In genomic region chr2:12787891-12788783, GRCh38 we compare ENCODE assay signal across 14 cellular contexts.
DNase-seq lines count a peak whose midpoint lies in the region; ATAC-seq and TF ChIP-seq lines count a peak whose summit lies in the region.
"Had no signal": no experiment of that assay in that cellular context is flagged by ENCODE, and none has a peak within 500 bp of the region (broad histone marks: within the 10 kb centered on the region; RNA-seq: fewer than 3 reads in every experiment).

No MANE protein-coding gene starts in this region.

- H3K36me3 ChIP-seq in right lobe of liver, result no peaks in the 10 kb centered on the region
- H3K36me3 ChIP-seq in testis (ENCODE audit: low read depth, missing control alignments), result no peaks in the 10 kb centered on the region
- no peaks in the 10 kb centered on the region for H3K36me3 ChIP-seq in effector memory CD4-positive, alpha-beta T cell (ENCODE audit: control insufficient read depth, insufficient read depth, low read length)
- H3K36me3 ChIP-seq: tibial artery had no signal

- peak; percentile 39 to 89 (median 70) for ATAC-seq in right lobe of liver
- ATAC-seq: activated CD4-positive, alpha-beta T cell treated with anti-CD3 and anti-CD28 coated beads for 36 hours; foreskin keratinocyte had no signal

- TF ChIP-seq CTCF in right lobe of liver (IDR thresholded peaks at IDR 0.05) (no peak), testis (IDR thresholded peaks at IDR 0.05) (no peak)

- intact Hi-C loops in right lobe of liver (cut with DNase I), result no loop called here
- intact Hi-C loops in testis (cut with DNase I; ENCODE audit: low total_unique reads), result no loop called here

- H3K4me3 ChIP-seq in right lobe of liver, result no peak overlapping the region
- no peak overlapping the region for H3K4me3 ChIP-seq in testis
- no peak overlapping the region for H3K4me3 ChIP-seq in effector memory CD4-positive, alpha-beta T cell (ENCODE audit: insufficient read depth, low read depth, low read length, poor library complexity, severe bottlenecking)
- H3K4me3 ChIP-seq: tibial artery had no signal

- H3K27me3 ChIP-seq in right lobe of liver, result no peaks in the 10 kb centered on the region
- no peaks in the 10 kb centered on the region for H3K27me3 ChIP-seq in testis
- no peaks in the 10 kb centered on the region for H3K27me3 ChIP-seq in effector memory CD4-positive, alpha-beta T cell (replicated peaks; ENCODE audit: control insufficient read depth, insufficient read depth, low read length, poor library complexity, severe bottlenecking)
- H3K27me3 ChIP-seq: foreskin keratinocyte, tibial artery had no signal

- H3K9me3 ChIP-seq in right lobe of liver (no peaks in the 10 kb centered on the region), testis (no peaks in the 10 kb centered on the region)
- H3K9me3 ChIP-seq in effector memory CD4-positive, alpha-beta T cell (ENCODE audit: control insufficient read depth, low read length), result no peaks in the 10 kb centered on the region
- H3K9me3 ChIP-seq: tibial artery had no signal

- peak overlapping the region in 1 of 3 donors; percentile 9 for H3K27ac ChIP-seq in right lobe of liver
- H3K27ac ChIP-seq in testis, result peak overlapping the region; percentile 55 to 79
- H3K27ac ChIP-seq in effector memory CD4-positive, alpha-beta T cell (ENCODE audit: insufficient read depth, low read length, poor library complexity, severe bottlenecking), result no peak overlapping the region
- H3K27ac ChIP-seq: foreskin keratinocyte had no signal

- TF ChIP-seq POLR2A in right lobe of liver (IDR thresholded peaks at IDR 0.05), result no peak
- TF ChIP-seq POLR2A in testis (IDR thresholded peaks at IDR 0.05), result no peak

- no peaks in the 10 kb centered on the region for H3K4me1 ChIP-seq in right lobe of liver
- no peaks in the 10 kb centered on the region for H3K4me1 ChIP-seq in testis
- no peaks in the 10 kb centered on the region for H3K4me1 ChIP-seq in effector memory CD4-positive, alpha-beta T cell (ENCODE audit: control insufficient read depth, insufficient read depth, low read length, poor library complexity, severe bottlenecking)
- H3K4me1 ChIP-seq: foreskin keratinocyte, tibial artery had no signal

- 43% methylated on average over 7 of the region's 7 CpGs for WGBS in right lobe of liver (ENCODE audit: insufficient coverage, low coverage, low lambda C conversion rate, missing lambda C conversion rate)
- 41 to 59% methylated on average over 7 of the region's 7 CpGs for WGBS in testis, 2 donors

- peak; percentile 95 for DNase-seq in HT1080 (ENCODE audit: low read depth)
- DNase-seq in dermis blood vessel endothelial cell, result peak; percentile 96
- no peak for DNase-seq in right lobe of liver
- DNase-seq in testis, result peak; percentile 27
- DNase-seq in DMS153 (lab: John Stamatoyannopoulos, UW), result no peak
- no peak for DNase-seq in effector memory CD4-positive, alpha-beta T cell
- no peak for DNase-seq in GF-D8 (lab: John Stamatoyannopoulos, UW)
- no peak for DNase-seq in H4 (ENCODE audit: low spot score)
- DNase-seq: activated CD4-positive, alpha-beta T cell treated with anti-CD3 and anti-CD28 coated beads for 36 hours; DMS 273 treated with DMSO at 0.1 percent for 48 hours; NCI-H345; stimulated activated CD4-positive, alpha-beta T cell treated with anti-CD3 and anti-CD28 coated beads, Interleukin-4, amount 100 ng/mL, for 24 hours; tibial artery had no signal

Comparison
In these comparisons a context has a peak if more than half of its experiments do, and no peak if none do; other contexts are left out.
1. DNase-seq: peak in HT1080 (single experiment), dermis blood vessel endothelial cell (single experiment) and testis (single experiment); none in right lobe of liver (0 of 3), DMS153 (single experiment), effector memory CD4-positive, alpha-beta T cell (0 of 3), GF-D8 (single experiment) and H4 (single experiment).